Comparison of ENCODE assay signal across 10 cellular contexts in genomic region chr11:62889484-62890437, GRCh38. TPM values are rescaled to one million over a fixed set of nuclear protein-coding genes. Genes with fewer than 3 reads are reported as not detected.
DNase-seq lines count a peak whose midpoint lies in the region; ATAC-seq and TF ChIP-seq lines count a peak whose summit lies in the region.
"Had no signal": no experiment of that assay in that cellular context is flagged by ENCODE, and none has a peak within 500 bp of the region (broad histone marks: within the 10 kb centered on the region; RNA-seq: fewer than 3 reads in every experiment).

No MANE protein-coding gene starts in this region.

- H3K36me3 ChIP-seq in spleen: peaks cover 15 to 54% (median 51%) of the 10 kb centered on the region in 6 donors

- DNase-seq in activated CD4-positive, alpha-beta T cell treated with anti-CD3 and anti-CD28 coated beads, Interleukin-2, amount 10 ng/mL, durations not matched to agents 24 days and 14 days: no peak
- no peak for DNase-seq in activated CD4-positive, alpha-beta T cell treated with anti-CD3 and anti-CD28 coated beads for 4 hours
- DNase-seq in SK-MEL-5 (ENCODE audit: low read depth, low spot score) (peak; percentile 51), fibroblast of the aortic adventitia (ENCODE audit: low read depth) (peak; percentile 51), spleen (no peak), GOT3 (lab: John Stamatoyannopoulos, UW) (no peak)

- peak overlapping the region; percentile 30 for H3K27ac Mint-ChIP-seq in activated CD4-positive, alpha-beta T cell treated with anti-CD3 and anti-CD28 coated beads, Interleukin-2, amount 10 ng/mL, durations not matched to agents 24 days and 14 days

- peaks cover 24% of the 10 kb centered on the region for H3K4me1 Mint-ChIP-seq in activated CD4-positive, alpha-beta T cell treated with anti-CD3 and anti-CD28 coated beads, Interleukin-2, amount 10 ng/mL, durations not matched to agents 24 days and 14 days

- H3K27me3 Mint-ChIP-seq in activated CD4-positive, alpha-beta T cell treated with anti-CD3 and anti-CD28 coated beads, Interleukin-2, amount 10 ng/mL, durations not matched to agents 24 days and 14 days: no peaks in the 10 kb centered on the region

- H3K27me3 ChIP-seq in spleen (replicated peaks in 1 of 7): no peaks in the 10 kb centered on the region

- H3K4me1 ChIP-seq in spleen: peaks cover 0 to 62% (median 24%) of the 10 kb centered on the region in 6 donors

- H3K27ac ChIP-seq in spleen: peak overlapping the region in 6 of 8 donors; percentile 15 to 63 (median 52)
- H3K27ac ChIP-seq: C4-2B, KMS-11 had no signal

- in situ Hi-C loops in SK-MEL-5 (cut with HindIII; ENCODE audit: low pct_unique_long_range_greater_than_20kb, low sequenced_read_pairs): no loop called here

- H3K9me3 Mint-ChIP-seq in activated CD4-positive, alpha-beta T cell treated with anti-CD3 and anti-CD28 coated beads, Interleukin-2, amount 10 ng/mL, durations not matched to agents 24 days and 14 days: no peaks in the 10 kb centered on the region

- H3K4me3 ChIP-seq in fibroblast of the aortic adventitia (ENCODE audit: low read depth, low read length) (no peak overlapping the region), spleen (no peak overlapping the region)

- H3K9me3 ChIP-seq in spleen: no peaks in the 10 kb centered on the region

- intact Hi-C loops in activated CD4-positive, alpha-beta T cell treated with anti-CD3 and anti-CD28 coated beads, Interleukin-2, amount 10 ng/mL, durations not matched to agents 24 days and 14 days (cut with micrococcal nuclease): loop anchor here (10.0 kb wide), 2 partner anchors 465 to 1295 kb away; partner anchors contain the start of gene STIP1
- intact Hi-C loops in spleen (cut with DNase I; ENCODE audit: low total_unique reads): no loop called here

- no peak overlapping the region for H3K4me3 Mint-ChIP-seq in activated CD4-positive, alpha-beta T cell treated with anti-CD3 and anti-CD28 coated beads, Interleukin-2, amount 10 ng/mL, durations not matched to agents 24 days and 14 days

- no peak for TF ChIP-seq POLR2A in spleen (IDR thresholded peaks at IDR 0.05)

- 69 to 80% (median 73%) methylated on average over 10 to 11 of the region's 11 CpGs for whole genome bisulfite sequencing in spleen, 5 donors

- no peak for ATAC-seq in HG03280 (IDR thresholded peaks at IDR 0.05; ENCODE audit: unreplicated experiment)
- ATAC-seq in HG02763 (IDR thresholded peaks at IDR 0.05; ENCODE audit: unreplicated experiment): no peak

- peaks cover 55% of the 10 kb centered on the region for H3K36me3 Mint-ChIP-seq in activated CD4-positive, alpha-beta T cell treated with anti-CD3 and anti-CD28 coated beads, Interleukin-2, amount 10 ng/mL, durations not matched to agents 24 days and 14 days (ENCODE audit: low read depth)

- TF ChIP-seq CTCF in fibroblast of the aortic adventitia (IDR thresholded peaks at IDR 0.05; ENCODE audit: insufficient read depth, low read length) (no peak), spleen (IDR thresholded peaks at IDR 0.05 in 8 of 11, conservative IDR thresholded peaks at IDR 0.05 in 3 of 11) (no peak)

RNA-seq across cellular contexts. Expression of gene SLC3A2, which starts 9.1 kb away (rescaled TPM):
- total RNA-seq in activated CD4-positive, alpha-beta T cell treated with anti-CD3 and anti-CD28 coated beads, Interleukin-2, amount 10 ng/mL, durations not matched to agents 24 days and 14 days: 364 and 379 TPM in 2 replicates
- total RNA-seq in SK-MEL-5 (2014; rRNA removed; shearing (Covaris generic)): 734 and 765 TPM in 2 replicates
- polyA plus RNA-seq in SK-MEL-5 (2015; cell fraction: cytosol; rRNA removed): 651 and 675 TPM in 2 replicates
- 631 and 764 TPM in 2 replicates for polyA plus RNA-seq in SK-MEL-5 (2015; cell fraction: nucleus; rRNA removed)
- total RNA-seq in fibroblast of the aortic adventitia (ENCODE audit: low replicate concordance) (174 and 179 TPM in 2 replicates), spleen (100 to 1,000 TPM; 102 to 138 (median 114) TPM)
- polyA plus RNA-seq in spleen: 10 to 100 TPM; 48.7 to 58.4 (median 52.8) TPM

RNA-seq across cellular contexts. Expression of gene CHRM1, which starts 31.4 kb away (rescaled TPM):
- total RNA-seq in activated CD4-positive, alpha-beta T cell treated with anti-CD3 and anti-CD28 coated beads, Interleukin-2, amount 10 ng/mL, durations not matched to agents 24 days and 14 days: not detected in 2 replicates
- total RNA-seq in SK-MEL-5 (2014; rRNA removed; shearing (Covaris generic)): 0.16 and 0.18 TPM in 2 replicates
- 0.20 and 0.33 TPM in 2 replicates for polyA plus RNA-seq in SK-MEL-5 (2015; cell fraction: cytosol; rRNA removed)
- 0.19 TPM in 1 of 2 replicates, not detected in the other for polyA plus RNA-seq in SK-MEL-5 (2015; cell fraction: nucleus; rRNA removed)
- not detected in 2 replicates for total RNA-seq in fibroblast of the aortic adventitia (ENCODE audit: low replicate concordance)
- not detected for total RNA-seq in spleen
- polyA plus RNA-seq in spleen: not detected

RNA-seq across cellular contexts. Expression of gene WDR74, which starts 50.4 kb away (rescaled TPM):
- 145 and 153 TPM in 2 replicates for total RNA-seq in activated CD4-positive, alpha-beta T cell treated with anti-CD3 and anti-CD28 coated beads, Interleukin-2, amount 10 ng/mL, durations not matched to agents 24 days and 14 days
- 61.2 and 61.4 TPM in 2 replicates for total RNA-seq in SK-MEL-5 (2014; rRNA removed; shearing (Covaris generic))
- polyA plus RNA-seq in SK-MEL-5 (2015; cell fraction: cytosol; rRNA removed): 49.7 and 62.2 TPM in 2 replicates
- 134 and 151 TPM in 2 replicates for polyA plus RNA-seq in SK-MEL-5 (2015; cell fraction: nucleus; rRNA removed)
- total RNA-seq in fibroblast of the aortic adventitia (ENCODE audit: low replicate concordance): 29.5 and 29.8 TPM in 2 replicates
- total RNA-seq in spleen: 10 to 100 TPM; 29.0 to 62.2 (median 46.4) TPM
- 10 to 100 TPM; 56.0 to 66.2 (median 60.1) TPM for polyA plus RNA-seq in spleen

RNA-seq across cellular contexts. Expression of gene TEX54, which starts 57.1 kb away (rescaled TPM):
- 0.79 and 2.0 TPM in 2 replicates for total RNA-seq in activated CD4-positive, alpha-beta T cell treated with anti-CD3 and anti-CD28 coated beads, Interleukin-2, amount 10 ng/mL, durations not matched to agents 24 days and 14 days
- not detected in 2 replicates for total RNA-seq in SK-MEL-5 (2014; rRNA removed; shearing (Covaris generic))
- not detected in 2 replicates for polyA plus RNA-seq in SK-MEL-5 (2015; cell fraction: cytosol; rRNA removed)
- polyA plus RNA-seq in SK-MEL-5 (2015; cell fraction: nucleus; rRNA removed): not detected in 2 replicates
- total RNA-seq in fibroblast of the aortic adventitia (ENCODE audit: low replicate concordance) (0.54 TPM in 1 of 2 replicates, not detected in the other), spleen (not detected)
- not detected for polyA plus RNA-seq in spleen

RNA-seq across cellular contexts. Expression of gene STX5, which starts 57.9 kb away (rescaled TPM):
- total RNA-seq in activated CD4-positive, alpha-beta T cell treated with anti-CD3 and anti-CD28 coated beads, Interleukin-2, amount 10 ng/mL, durations not matched to agents 24 days and 14 days: 28.1 and 33.5 TPM in 2 replicates
- total RNA-seq in SK-MEL-5 (2014; rRNA removed; shearing (Covaris generic)): 16.1 and 18.1 TPM in 2 replicates
- polyA plus RNA-seq in SK-MEL-5 (2015; cell fraction: cytosol; rRNA removed): 19.4 and 21.1 TPM in 2 replicates
- polyA plus RNA-seq in SK-MEL-5 (2015; cell fraction: nucleus; rRNA removed): 26.5 and 29.1 TPM in 2 replicates
- total RNA-seq in fibroblast of the aortic adventitia (ENCODE audit: low replicate concordance): 20.4 and 42.8 TPM in 2 replicates
- 10 to 100 TPM; 40.5 to 50.7 (median 43.7) TPM for total RNA-seq in spleen
- 10 to 100 TPM; 20.9 to 27.0 (median 23.5) TPM for polyA plus RNA-seq in spleen

Comparison
In these comparisons a context has a peak if more than half of its experiments do, and no peak if none do; other contexts are left out.
1. DNase-seq: peak in SK-MEL-5 (single experiment) and fibroblast of the aortic adventitia (single experiment); none in activated CD4-positive, alpha-beta T cell treated with anti-CD3 and anti-CD28 coated beads, Interleukin-2, amount 10 ng/mL, durations not matched to agents 24 days and 14 days (single experiment), activated CD4-positive, alpha-beta T cell treated with anti-CD3 and anti-CD28 coated beads for 4 hours (0 of 2), spleen (single experiment) and GOT3 (single experiment).